Comparison of ENCODE assay signal across 25 cellular contexts in the genomic region with DNA sequence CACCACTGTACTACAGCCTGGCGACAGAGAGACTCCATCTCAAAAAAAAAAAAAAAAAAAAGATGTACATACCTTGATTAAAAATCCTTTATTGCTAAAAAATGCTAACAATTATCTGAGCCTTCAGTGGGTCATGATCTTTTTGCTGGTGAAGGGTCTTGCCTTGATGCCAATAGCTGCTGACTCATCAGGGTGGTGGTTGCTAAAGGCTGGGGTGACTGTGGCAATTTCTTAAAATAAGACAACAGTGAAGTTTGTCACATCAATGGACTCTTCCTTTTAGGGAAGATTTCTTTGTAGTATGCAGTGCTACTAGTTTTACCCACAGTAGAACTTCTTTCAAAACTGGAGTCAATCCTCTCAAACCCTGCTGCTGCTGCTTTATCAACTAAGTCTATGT.
"Had no signal": no experiment of that assay in that cellular context is flagged by ENCODE, and none has a peak within 500 bp of the region (broad histone marks: within the 10 kb centered on the region; RNA-seq: fewer than 3 reads in every experiment).

No MANE protein-coding gene starts in this region.

- DNase-seq: activated B cell treated with CpG ODN at 0.5 μM for 24 hours; activated CD4-positive, alpha-beta T cell treated with anti-CD3 and anti-CD28 coated beads for 1 hour; activated CD4-positive, alpha-beta T cell treated with anti-CD3 and anti-CD28 coated beads, Interleukin-2, amount 10 ng/mL, durations not matched to agents 24 days and 14 days; activated CD4-positive, alpha-beta T cell treated with anti-CD3 and anti-CD28 coated beads, Interleukin-2, amount 50 U/mL, for 48 hours; activated CD8-positive, alpha-beta memory T cell treated with anti-CD3 and anti-CD28 coated beads, Interleukin-2, amount 10 ng/mL, durations not matched to agents 7 days and 5 days; activated effector memory CD4-positive, alpha-beta T cell treated with Interleukin-2 at 50 U/mL for 16 hours; activated naive CD4-positive, alpha-beta T cell treated with Interleukin-2 at 50 U/mL for 16 hours; activated T-cell treated with anti-CD3 and anti-CD28 coated beads, Interleukin-2, amount 50 U/mL, for 24 hours; amygdala; MG63; NCI-H1092 treated with DMSO at 0.1 percent for 48 hours; NCI-H1417 treated with DMSO at 0.1 percent for 48 hours; NCI-H1694; NCI-H2029; NCI-H2107; NCI-H2171 treated with DMSO at 0.1 percent for 48 hours; NCI-H345; NCI-H510A; NCI-H526 treated with DMSO at 0.1 percent for 48 hours; NCI-H82; RPMI8226; T-helper 9 cell had no signal

- ATAC-seq: activated CD8-positive, alpha-beta memory T cell treated with anti-CD3 and anti-CD28 coated beads, Interleukin-2, amount 10 ng/mL, durations not matched to agents 7 days and 5 days; activated naive CD4-positive, alpha-beta T cell treated with anti-CD3 and anti-CD28 coated beads, Interleukin-2, amount 50 U/mL, for 72 hours; Panc1; Right ventricle myocardium inferior had no signal
